Comparison of ENCODE assay signal across 16 cellular contexts in the genomic region with DNA sequence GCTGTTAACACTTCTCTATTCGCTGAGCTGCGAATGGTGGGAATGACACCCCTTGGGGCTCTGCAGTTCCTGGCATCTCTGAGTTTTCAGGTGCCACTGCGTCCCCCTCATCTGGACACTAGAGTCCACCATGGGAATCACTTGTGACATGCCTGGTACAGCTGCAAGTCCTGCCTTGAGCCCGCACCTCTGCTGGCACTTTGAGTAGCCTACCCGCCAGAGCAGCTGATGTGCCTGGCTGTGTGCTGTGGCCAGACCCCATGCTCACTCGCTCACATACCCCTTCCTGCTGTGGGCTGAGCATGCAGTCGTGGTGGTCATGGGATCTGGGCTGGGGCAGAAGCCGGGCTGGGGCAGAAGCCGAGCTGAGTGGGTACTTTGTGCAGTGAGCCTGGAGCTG.
DNase-seq lines count a peak whose midpoint lies in the region; ATAC-seq and TF ChIP-seq lines count a peak whose summit lies in the region.
"Had no signal": no experiment of that assay in that cellular context is flagged by ENCODE, and none has a peak within 500 bp of the region (broad histone marks: within the 10 kb centered on the region; RNA-seq: fewer than 3 reads in every experiment).

No MANE protein-coding gene starts in this region.

- H3K27ac ChIP-seq in C4-2B (peak overlapping the region; percentile 48), VCaP (peak overlapping the region; percentile 83), neural progenitor cell (no peak overlapping the region), upper lobe of right lung (no peak overlapping the region), ovary (no peak overlapping the region)
- no peak overlapping the region for H3K27ac ChIP-seq in effector memory CD4-positive, alpha-beta T cell (ENCODE audit: insufficient read depth, low read length, poor library complexity, severe bottlenecking)
- H3K27ac ChIP-seq: BLaER1 treated with 17β-estradiol and CSF1 and Interleukin-3, amounts not matched to agents 10 nM and 100 nM; GM23248 had no signal

- H3K4me1 Mint-ChIP-seq in neural progenitor cell: no peaks in the 10 kb centered on the region
- H3K4me1 Mint-ChIP-seq: B cell; CD4-positive, CD25-positive, alpha-beta regulatory T cell; CD8-positive, alpha-beta memory T cell had no signal

- H3K9me3 Mint-ChIP-seq in neural progenitor cell: peaks cover 7% of the 10 kb centered on the region

- no peak for TF ChIP-seq POLR2A in ovary (IDR thresholded peaks at IDR 0.05)

- H3K36me3 ChIP-seq in neural progenitor cell (no peaks in the 10 kb centered on the region), upper lobe of right lung (no peaks in the 10 kb centered on the region), ovary (no peaks in the 10 kb centered on the region)
- no peaks in the 10 kb centered on the region for H3K36me3 ChIP-seq in effector memory CD4-positive, alpha-beta T cell (ENCODE audit: control insufficient read depth, insufficient read depth, low read length)
- H3K36me3 ChIP-seq: BLaER1 treated with 17β-estradiol and CSF1 and Interleukin-3, amounts not matched to agents 10 nM and 100 nM had no signal

- 94 to 97% (median 95%) methylated on average over 9 of the region's 9 CpGs for WGBS in ovary, 3 donors

- no peak for TF ChIP-seq EP300 in ovary (IDR thresholded peaks at IDR 0.05)

- no peak for DNase-seq in neural progenitor cell (ENCODE audit: low spot score)
- DNase-seq in upper lobe of right lung: peak; percentile 51
- DNase-seq in Ammon's horn (ENCODE audit: low spot score): no peak
- no peak for DNase-seq in ovary
- DNase-seq in effector memory CD4-positive, alpha-beta T cell: no peak
- DNase-seq: 8988T; CD4-positive, CD25-positive, alpha-beta regulatory T cell; CD8-positive, alpha-beta memory T cell; COR-L47; GDM1; GM23248; HCEC 1CT had no signal

- no peak overlapping the region for H3K4me3 ChIP-seq in neural progenitor cell
- no peak overlapping the region for H3K4me3 ChIP-seq in upper lobe of right lung
- no peak overlapping the region for H3K4me3 ChIP-seq in ovary
- no peak overlapping the region for H3K4me3 ChIP-seq in effector memory CD4-positive, alpha-beta T cell (ENCODE audit: insufficient read depth, low read depth, low read length, poor library complexity, severe bottlenecking)
- H3K4me3 ChIP-seq: BLaER1 treated with 17β-estradiol and CSF1 and Interleukin-3, amounts not matched to agents 10 nM and 100 nM; GM23248 had no signal

- ATAC-seq in upper lobe of right lung: peak; percentile 39

- no peak for TF ChIP-seq CTCF in C4-2B (conservative IDR thresholded peaks at IDR 0.05)
- TF ChIP-seq CTCF in VCaP (conservative IDR thresholded peaks at IDR 0.05): no peak
- no peak for TF ChIP-seq CTCF in neural progenitor cell (IDR thresholded peaks at IDR 0.05)
- no peak for TF ChIP-seq CTCF in upper lobe of right lung (IDR thresholded peaks at IDR 0.05)
- TF ChIP-seq CTCF in ovary (IDR thresholded peaks at IDR 0.05): no peak

- H3K79me2 ChIP-seq in neural progenitor cell (ENCODE audit: low read depth): no peaks in the 10 kb centered on the region

- intact Hi-C loops in upper lobe of right lung (cut with DNase I) (no loop called here), ovary (cut with DNase I) (no loop called here)

- H3K9me3 ChIP-seq in neural progenitor cell (ENCODE audit: low read depth) (peaks cover 6% of the 10 kb centered on the region), upper lobe of right lung (no peaks in the 10 kb centered on the region), ovary (no peaks in the 10 kb centered on the region)
- H3K9me3 ChIP-seq in effector memory CD4-positive, alpha-beta T cell (ENCODE audit: control insufficient read depth, low read length): no peaks in the 10 kb centered on the region

- H3K27ac Mint-ChIP-seq in neural progenitor cell: peak overlapping the region; percentile 36
- H3K27ac Mint-ChIP-seq: B cell; CD4-positive, CD25-positive, alpha-beta regulatory T cell; CD8-positive, alpha-beta memory T cell had no signal

- H3K27me3 ChIP-seq in neural progenitor cell (no peaks in the 10 kb centered on the region), upper lobe of right lung (no peaks in the 10 kb centered on the region), ovary (no peaks in the 10 kb centered on the region)
- no peaks in the 10 kb centered on the region for H3K27me3 ChIP-seq in effector memory CD4-positive, alpha-beta T cell (replicated peaks; ENCODE audit: control insufficient read depth, insufficient read depth, low read length, poor library complexity, severe bottlenecking)
- H3K27me3 ChIP-seq: BLaER1 treated with 17β-estradiol and CSF1 and Interleukin-3, amounts not matched to agents 10 nM and 100 nM had no signal

- no peaks in the 10 kb centered on the region for H3K27me3 Mint-ChIP-seq in neural progenitor cell (ENCODE audit: insufficient read depth, low read depth)
- H3K27me3 Mint-ChIP-seq: B cell; CD4-positive, CD25-positive, alpha-beta regulatory T cell; CD8-positive, alpha-beta memory T cell had no signal

- no peak overlapping the region for H3K4me2 ChIP-seq in neural progenitor cell
- H3K4me2 ChIP-seq: BLaER1 treated with 17β-estradiol and CSF1 and Interleukin-3, amounts not matched to agents 10 nM and 100 nM had no signal

- H3K9ac ChIP-seq in neural progenitor cell: no peak overlapping the region
- H3K9ac ChIP-seq: BLaER1 treated with 17β-estradiol and CSF1 and Interleukin-3, amounts not matched to agents 10 nM and 100 nM; GM23248 had no signal

- H4K20me1 ChIP-seq in neural progenitor cell (ENCODE audit: low read depth): no peaks in the 10 kb centered on the region
- H4K20me1 ChIP-seq: BLaER1 treated with 17β-estradiol and CSF1 and Interleukin-3, amounts not matched to agents 10 nM and 100 nM had no signal

- H3K36me3 Mint-ChIP-seq in neural progenitor cell: no peaks in the 10 kb centered on the region
- H3K36me3 Mint-ChIP-seq: CD4-positive, CD25-positive, alpha-beta regulatory T cell; CD8-positive, alpha-beta memory T cell had no signal

- H3K4me1 ChIP-seq in neural progenitor cell (peaks cover 5% of the 10 kb centered on the region), upper lobe of right lung (no peaks in the 10 kb centered on the region), ovary (ENCODE audit: insufficient read depth) (no peaks in the 10 kb centered on the region)
- no peaks in the 10 kb centered on the region for H3K4me1 ChIP-seq in effector memory CD4-positive, alpha-beta T cell (ENCODE audit: control insufficient read depth, insufficient read depth, low read length, poor library complexity, severe bottlenecking)
- H3K4me1 ChIP-seq: BLaER1 treated with 17β-estradiol and CSF1 and Interleukin-3, amounts not matched to agents 10 nM and 100 nM had no signal

- no peaks in the 10 kb centered on the region for H3F3A ChIP-seq in neural progenitor cell (ENCODE audit: low read depth)

- peak overlapping the region; percentile 46 for H3K4me3 Mint-ChIP-seq in neural progenitor cell
- H3K4me3 Mint-ChIP-seq: B cell; CD4-positive, CD25-positive, alpha-beta regulatory T cell; CD8-positive, alpha-beta memory T cell had no signal

- H2AFZ ChIP-seq in neural progenitor cell (replicated peaks): no peak overlapping the region
- H2AFZ ChIP-seq: GM23248 had no signal

Comparison
In these comparisons a context has a peak if more than half of its experiments do, and no peak if none do; other contexts are left out.
1. H3K27ac ChIP-seq: peak in C4-2B (single experiment) and VCaP (single experiment); none in neural progenitor cell (single experiment), upper lobe of right lung (single experiment), ovary (0 of 2) and effector memory CD4-positive, alpha-beta T cell (single experiment).